Comparison of ENCODE assay signal across 2 cellular contexts in the genomic region with DNA sequence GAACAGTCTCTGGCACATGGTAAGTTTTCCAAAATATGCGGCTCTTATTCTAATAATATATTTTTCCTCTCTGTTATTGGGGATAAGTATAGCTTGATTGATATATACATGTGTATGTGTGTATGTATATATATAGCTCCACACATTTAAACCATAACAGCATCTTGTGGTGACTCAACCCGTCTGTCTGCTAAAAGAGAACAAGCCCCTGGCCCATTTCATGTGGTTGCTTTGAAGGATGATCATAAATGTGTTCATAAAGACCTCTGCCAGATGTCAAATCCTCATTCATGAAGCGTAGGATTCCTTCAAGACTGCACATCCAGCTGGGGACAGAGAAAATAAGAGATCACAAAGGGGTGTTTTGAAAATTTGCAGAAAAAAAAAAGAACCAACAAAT.
TF ChIP-seq lines count a peak whose summit lies in the region.

No MANE protein-coding gene starts in this region.

TF ChIP-seq in IMR-90, 13 proteins besides CTCF, POLR2A, EP300 and RAD21:
- TF ChIP-seq RCOR1 (IDR thresholded peaks at IDR 0.05; ENCODE audit: insufficient replicate concordance, low read length) = no peak
- TF ChIP-seq NFE2L2 (IDR thresholded peaks at IDR 0.05; ENCODE audit: low read depth, low read length) = no peak
- TF ChIP-seq MXI1 (IDR thresholded peaks at IDR 0.05; ENCODE audit: borderline replicate concordance, low read depth, low read length) = no peak
- no peak for TF ChIP-seq SMC3 (IDR thresholded peaks at IDR 0.05; ENCODE audit: low read depth, low read length)
- no peak for TF ChIP-seq MAFK (IDR thresholded peaks at IDR 0.05; ENCODE audit: low read depth, low read length)
- no peak for TF ChIP-seq FOS (IDR thresholded peaks at IDR 0.05; ENCODE audit: low read depth, low read length)
- TF ChIP-seq, protein P1, sequence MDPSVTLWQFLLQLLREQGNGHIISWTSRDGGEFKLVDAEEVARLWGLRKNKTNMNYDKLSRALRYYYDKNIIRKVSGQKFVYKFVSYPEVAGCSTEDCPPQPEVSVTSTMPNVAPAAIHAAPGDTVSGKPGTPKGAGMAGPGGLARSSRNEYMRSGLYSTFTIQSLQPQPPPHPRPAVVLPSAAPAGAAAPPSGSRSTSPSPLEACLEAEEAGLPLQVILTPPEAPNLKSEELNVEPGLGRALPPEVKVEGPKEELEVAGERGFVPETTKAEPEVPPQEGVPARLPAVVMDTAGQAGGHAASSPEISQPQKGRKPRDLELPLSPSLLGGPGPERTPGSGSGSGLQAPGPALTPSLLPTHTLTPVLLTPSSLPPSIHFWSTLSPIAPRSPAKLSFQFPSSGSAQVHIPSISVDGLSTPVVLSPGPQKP (IDR thresholded peaks at IDR 0.05; ENCODE audit: borderline replicate concordance, low read depth, low read length) = no peak
- no peak for TF ChIP-seq CEBPB (IDR thresholded peaks at IDR 0.05; ENCODE audit: low read depth, low read length)
- no peak for TF ChIP-seq BHLHE40 (IDR thresholded peaks at IDR 0.05; ENCODE audit: low read depth, low read length)
- no peak for TF ChIP-seq RFX5 (IDR thresholded peaks at IDR 0.05; ENCODE audit: low read depth, low read length)
- TF ChIP-seq, protein P2, sequence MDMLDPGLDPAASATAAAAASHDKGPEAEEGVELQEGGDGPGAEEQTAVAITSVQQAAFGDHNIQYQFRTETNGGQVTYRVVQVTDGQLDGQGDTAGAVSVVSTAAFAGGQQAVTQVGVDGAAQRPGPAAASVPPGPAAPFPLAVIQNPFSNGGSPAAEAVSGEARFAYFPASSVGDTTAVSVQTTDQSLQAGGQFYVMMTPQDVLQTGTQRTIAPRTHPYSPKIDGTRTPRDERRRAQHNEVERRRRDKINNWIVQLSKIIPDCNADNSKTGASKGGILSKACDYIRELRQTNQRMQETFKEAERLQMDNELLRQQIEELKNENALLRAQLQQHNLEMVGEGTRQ (IDR thresholded peaks at IDR 0.05; ENCODE audit: low read depth, low read length) = no peak
- TF ChIP-seq MAZ (IDR thresholded peaks at IDR 0.05; ENCODE audit: borderline replicate concordance, low read depth, low read length) = no peak
- TF ChIP-seq CHD1 (IDR thresholded peaks at IDR 0.05; ENCODE audit: low read depth, low read length) = no peak

TF ChIP-seq in GM12878, 131 proteins besides CTCF, POLR2A, EP300 and RAD21:
- TF ChIP-seq RUNX3 (IDR thresholded peaks at IDR 0.05; ENCODE audit: low read length) = peak; percentile 49
- TF ChIP-seq CBX5 (IDR thresholded peaks at IDR 0.05; ENCODE audit: low read depth) = no peak
- TF ChIP-seq ETV6 (conservative IDR thresholded peaks at IDR 0.05 in 1 of 2, IDR thresholded peaks at IDR 0.05 in 1 of 2; ENCODE audit: borderline replicate concordance in 1 of 2, low read depth in 1 of 2) = no peak
- peak; percentile 35; the same call in 1 of the 2 replicates for TF ChIP-seq TCF7 (IDR thresholded peaks at IDR 0.05; ENCODE audit: borderline replicate concordance)
- 0 out of 2 replicates have a peak, but pooled peaks have one; percentile 17 for TF ChIP-seq MEF2A (IDR thresholded peaks at IDR 0.05; ENCODE audit: insufficient read depth, low read depth, low read length)
